Comparison of ENCODE assay signal across 9 cellular contexts in genomic region chr3:66450389-66451022, GRCh38. TPM values are rescaled to one million over a fixed set of nuclear protein-coding genes. Genes with fewer than 3 reads are reported as not detected.
DNase-seq lines count a peak whose midpoint lies in the region; ATAC-seq and TF ChIP-seq lines count a peak whose summit lies in the region.
"Had no signal": no experiment of that assay in that cellular context is flagged by ENCODE, and none has a peak within 500 bp of the region (broad histone marks: within the 10 kb centered on the region; RNA-seq: fewer than 3 reads in every experiment).

No MANE protein-coding gene starts in this region.

- H3K36me3 ChIP-seq in RWPE2 (ENCODE audit: low read depth), result no peaks in the 10 kb centered on the region
- H3K36me3 ChIP-seq in fibroblast of lung (ENCODE audit: control insufficient read depth, insufficient read depth, low read length), result no peaks in the 10 kb centered on the region

- H3K9ac ChIP-seq in fibroblast of lung (ENCODE audit: insufficient read depth, low read length), result no peak overlapping the region

- no peaks in the 10 kb centered on the region for H3K27me3 ChIP-seq in RWPE2 (ENCODE audit: insufficient read depth, poor library complexity, severe bottlenecking)
- H3K27me3 ChIP-seq in fibroblast of lung (ENCODE audit: control insufficient read depth, insufficient read depth, low read length), result no peaks in the 10 kb centered on the region

- DNase-seq in Ammon's horn (ENCODE audit: low spot score), result peak; percentile 77
- DNase-seq in RWPE2 (ENCODE audit: low spot score), result no peak
- peak; percentile 77 to 81 for DNase-seq in fibroblast of lung (ENCODE audit: low read depth in 2 of 2)
- DNase-seq in occipital lobe (lab: John Stamatoyannopoulos, UW), result peak; percentile 44
- no peak for DNase-seq in NAMALWA (ENCODE audit: low spot score)
- no peak for DNase-seq in GM19238 (ENCODE audit: insufficient read length, low spot score)

- no peak overlapping the region for H3K27ac ChIP-seq in RWPE2 (ENCODE audit: poor library complexity, severe bottlenecking)
- H3K27ac ChIP-seq in fibroblast of lung (ENCODE audit: insufficient read depth, low read length), result no peak overlapping the region

- no peaks in the 10 kb centered on the region for H4K20me1 ChIP-seq in fibroblast of lung (ENCODE audit: control insufficient read depth, extremely low read depth, insufficient read depth, low read length)

- H3K4me3 ChIP-seq in RWPE2 (ENCODE audit: severe bottlenecking) (no peak overlapping the region), fibroblast of lung (replicated peaks in 1 of 4; ENCODE audit: control extremely low read depth in 1 of 4, insufficient read depth in 1 of 4, low read depth in 3 of 4, low read length in 4 of 4) (peak overlapping the region in 1 of 4 experiments; percentile 10)

- H3K4me1 ChIP-seq in RWPE2 (ENCODE audit: insufficient read depth, poor library complexity, severe bottlenecking) (peaks cover 3% of the 10 kb centered on the region), fibroblast of lung (ENCODE audit: control insufficient read depth, extremely low read depth, insufficient read depth, low read length) (peaks cover 7% of the 10 kb centered on the region)

- TF ChIP-seq CTCF in RWPE2 (IDR thresholded peaks at IDR 0.05; ENCODE audit: poor library complexity, severe bottlenecking) (no peak), fibroblast of lung (conservative IDR thresholded peaks at IDR 0.05 in 1 of 2, IDR thresholded peaks at IDR 0.05 in 1 of 2; ENCODE audit: low read depth in 1 of 2, low read length in 2 of 2) (no peak)

- peak; percentile 41; the same call in 1 of the 3 replicates for ATAC-seq in RWPE2 (ENCODE audit: low read depth)
- ATAC-seq in HG02571 (IDR thresholded peaks at IDR 0.05; ENCODE audit: unreplicated experiment), result no peak
- no peak for ATAC-seq in GM19467 (IDR thresholded peaks at IDR 0.05; ENCODE audit: unreplicated experiment)
- ATAC-seq: HCT116 had no signal

- H3K9me3 ChIP-seq in RWPE2 (ENCODE audit: severe bottlenecking) (no peaks in the 10 kb centered on the region), fibroblast of lung (ENCODE audit: control insufficient read depth, insufficient read depth, low read depth, low read length) (no peaks in the 10 kb centered on the region)

- H3K79me2 ChIP-seq in fibroblast of lung (ENCODE audit: control insufficient read depth, insufficient read depth, low read length), result no peaks in the 10 kb centered on the region

- H3K4me2 ChIP-seq in fibroblast of lung (ENCODE audit: extremely low read depth, insufficient read depth, low read length), result peak overlapping the region; percentile 68

- H2AFZ ChIP-seq in fibroblast of lung (ENCODE audit: low read length), result no peak overlapping the region

RNA-seq across cellular contexts. Expression of gene LRIG1, which starts 50.3 kb away (rescaled TPM):
- 82.4 and 104 TPM in 2 replicates for total RNA-seq in fibroblast of lung
- polyA plus RNA-seq in fibroblast of lung, result 27.9 and 46.5 TPM in 2 replicates
- 23.1 and 33.6 TPM in 2 replicates for polyA plus RNA-seq in fibroblast of lung (2012)
- 126 and 180 TPM in 2 replicates for polyA minus RNA-seq in fibroblast of lung (ENCODE audit: low replicate concordance)
- 72.7 TPM for total RNA-seq in occipital lobe

Comparison
In these comparisons a context has a peak if more than half of its experiments do, and no peak if none do; other contexts are left out.
1. DNase-seq: peak in Ammon's horn (single experiment), fibroblast of lung (2 of 2) and occipital lobe (single experiment); none in RWPE2 (single experiment), NAMALWA (single experiment) and GM19238 (single experiment).